17 cellular contexts compared by ENCODE assay signal in the genomic region with DNA sequence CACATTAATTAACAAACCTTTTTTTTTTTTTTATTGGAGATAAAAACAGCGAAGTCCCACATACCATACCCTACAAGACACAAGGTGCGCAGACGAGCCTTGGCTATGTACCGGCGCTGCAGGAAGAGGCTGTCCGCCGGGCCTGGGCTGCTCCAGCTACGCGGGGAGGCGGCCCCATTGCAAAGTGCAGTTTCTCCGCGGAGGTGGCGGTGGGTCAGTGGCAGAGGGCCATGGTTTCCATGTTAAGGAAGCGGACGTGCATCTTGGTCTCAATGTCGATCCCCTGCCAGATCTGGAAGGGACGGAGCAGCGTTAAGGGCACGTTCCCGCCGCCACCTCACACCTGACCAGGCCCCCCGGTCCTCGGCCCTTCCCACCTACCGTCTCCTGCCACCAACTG.
A peak's percentile ranks its signal among the peaks of the same experiment; 100 is the strongest.
DNase-seq lines count a peak whose midpoint lies in the region; ATAC-seq and TF ChIP-seq lines count a peak whose summit lies in the region.
"Had no signal": no experiment of that assay in that cellular context is flagged by ENCODE, and none has a peak within 500 bp of the region (broad histone marks: within the 10 kb centered on the region; RNA-seq: fewer than 3 reads in every experiment).

No MANE protein-coding gene starts in this region.

- H2BK15ac ChIP-seq in mesenchymal stem cell (ENCODE audit: low read depth, poor library complexity, severe bottlenecking), result no peak overlapping the region

- H3K4me1 ChIP-seq in BLaER1 treated with 17β-estradiol and CSF1 and Interleukin-3, amounts not matched to agents 10 nM and 100 nM, result peaks cover 75 to 100% (median 100%) of the 10 kb centered on the region in 10 experiments
- peaks cover 5% of the 10 kb centered on the region for H3K4me1 ChIP-seq in mesenchymal stem cell (ENCODE audit: control insufficient read depth, insufficient read depth, low read depth, low read length)

- H2BK120ac ChIP-seq in mesenchymal stem cell (ENCODE audit: low read depth, low read length), result no peak overlapping the region

- H3K14ac ChIP-seq in mesenchymal stem cell (ENCODE audit: low read length in 2 of 2), result no peak overlapping the region

- ATAC-seq in HG03571 (IDR thresholded peaks at IDR 0.05; ENCODE audit: unreplicated experiment), result no peak
- ATAC-seq: Panc1 had no signal

- no peak for DNase-seq in HL-60 (ENCODE audit: low read depth in 1 of 2, low spot score in 1 of 2)
- DNase-seq in cardiac septum (ENCODE audit: low spot score), result peak; percentile 57
- no peak for DNase-seq in mesenchymal stem cell
- no peak for DNase-seq in GF-D8 (lab: John Stamatoyannopoulos, UW)
- no peak for DNase-seq in stimulated activated CD4-positive, alpha-beta T cell treated with anti-CD3 and anti-CD28 coated beads, Interleukin-4, amount 100 ng/mL, for 1 hour
- no peak for DNase-seq in T-helper 2 cell
- DNase-seq: BE2C; CD8-positive, alpha-beta memory T cell; DMS79; HFFc6; NCI-H1436; NCI-H1930; NCI-H446; NCI-H69 had no signal

- H3K4me2 ChIP-seq in BLaER1 treated with 17β-estradiol and CSF1 and Interleukin-3, amounts not matched to agents 10 nM and 100 nM, result peak overlapping the region; percentile 86 to 97 (median 91)
- H3K4me2 ChIP-seq in mesenchymal stem cell (ENCODE audit: low read length, poor library complexity, severe bottlenecking), result no peak overlapping the region

- no peak overlapping the region for H3K18ac ChIP-seq in mesenchymal stem cell (ENCODE audit: low read depth in 1 of 2, low read length in 2 of 2)

- H2AFZ ChIP-seq in mesenchymal stem cell (ENCODE audit: low read depth, low read length), result no peak overlapping the region

- H3K27me3 ChIP-seq in BLaER1 treated with 17β-estradiol and CSF1 and Interleukin-3, amounts not matched to agents 10 nM and 100 nM, result peaks cover 0 to 31% (median 7%) of the 10 kb centered on the region in 11 experiments; a peak in 18 of 22 replicates
- H3K27me3 ChIP-seq in HL-60 (ENCODE audit: insufficient read depth, poor library complexity, severe bottlenecking) (no peaks in the 10 kb centered on the region), mesenchymal stem cell (ENCODE audit: control insufficient read depth in 1 of 2, insufficient read depth in 1 of 2, low read length in 2 of 2) (peaks cover 16 to 50% of the 10 kb centered on the region in 2 experiments)
- H3K27me3 ChIP-seq: BE2C had no signal

- peak overlapping the region; percentile 5 for H4K8ac ChIP-seq in mesenchymal stem cell (ENCODE audit: low read length)

- 97% methylated on average over 24 of the region's 24 CpGs for WGBS in mesenchymal stem cell

- peaks cover 0 to 1% (median 0%) of the 10 kb centered on the region in 11 experiments; a peak in 1 of 22 replicates for H4K20me1 ChIP-seq in BLaER1 treated with 17β-estradiol and CSF1 and Interleukin-3, amounts not matched to agents 10 nM and 100 nM

- no peak overlapping the region for H2AK5ac ChIP-seq in mesenchymal stem cell (ENCODE audit: low read length, severe bottlenecking)

- no peak overlapping the region for H3K4me3 ChIP-seq in BLaER1 treated with 17β-estradiol and CSF1 and Interleukin-3, amounts not matched to agents 10 nM and 100 nM
- H3K4me3 ChIP-seq in HL-60 (replicated peaks; ENCODE audit: insufficient read depth, low read length), result no peak overlapping the region
- no peak overlapping the region for H3K4me3 ChIP-seq in mesenchymal stem cell (ENCODE audit: insufficient read depth in 1 of 2, low read depth in 1 of 2, low read length in 2 of 2)

- H3K36me3 ChIP-seq in BLaER1 treated with 17β-estradiol and CSF1 and Interleukin-3, amounts not matched to agents 10 nM and 100 nM, result no peaks in the 10 kb centered on the region
- no peaks in the 10 kb centered on the region for H3K36me3 ChIP-seq in mesenchymal stem cell (ENCODE audit: control insufficient read depth in 1 of 2, insufficient read depth in 2 of 2, low read depth in 1 of 2, low read length in 2 of 2)
- H3K36me3 ChIP-seq: BE2C had no signal

- no peak overlapping the region for H3K23ac ChIP-seq in mesenchymal stem cell (ENCODE audit: low read length in 2 of 2)

- H3K9me3 ChIP-seq in BLaER1 treated with 17β-estradiol and CSF1 and Interleukin-3, amounts not matched to agents 10 nM and 100 nM (replicated peaks in 1 of 11), result no peaks in the 10 kb centered on the region
- no peaks in the 10 kb centered on the region for H3K9me3 ChIP-seq in mesenchymal stem cell (ENCODE audit: control insufficient read depth, low read length)
- H3K9me3 ChIP-seq: BE2C had no signal

- peak overlapping the region in 7 of 11 experiments; percentile 78 to 88 (median 86); a peak in 11 of 22 replicates for H3K27ac ChIP-seq in BLaER1 treated with 17β-estradiol and CSF1 and Interleukin-3, amounts not matched to agents 10 nM and 100 nM
- H3K27ac ChIP-seq in HL-60 (replicated peaks), result peak overlapping the region; percentile 86
- no peak overlapping the region for H3K27ac ChIP-seq in mesenchymal stem cell (ENCODE audit: low read length, poor library complexity, severe bottlenecking)

- H3K9ac ChIP-seq in BLaER1 treated with 17β-estradiol and CSF1 and Interleukin-3, amounts not matched to agents 10 nM and 100 nM, result peak overlapping the region in 2 of 11 experiments; percentile 66 to 78; a peak in 3 of 22 replicates
- no peak overlapping the region for H3K9ac ChIP-seq in mesenchymal stem cell (ENCODE audit: low read length)

- H3K79me1 ChIP-seq in mesenchymal stem cell (replicated peaks; ENCODE audit: low read length, poor library complexity, severe bottlenecking), result no peaks in the 10 kb centered on the region

- no peak overlapping the region for H2BK12ac ChIP-seq in mesenchymal stem cell (ENCODE audit: low read length in 2 of 2)

- no peak overlapping the region for H3K4ac ChIP-seq in mesenchymal stem cell (ENCODE audit: low read depth in 1 of 2, low read length in 2 of 2)

- H4K91ac ChIP-seq in mesenchymal stem cell (ENCODE audit: low read length), result no peak overlapping the region

- TF ChIP-seq CTCF in HL-60 (IDR thresholded peaks at IDR 0.05; ENCODE audit: insufficient read depth, low read length), result no peak

- intact Hi-C loops in cardiac septum (cut with DNase I), result no loop called here

- no peak overlapping the region for H2BK5ac ChIP-seq in mesenchymal stem cell (ENCODE audit: low read depth, low read length, poor library complexity, severe bottlenecking)
